In genomic region chr12:119780786-119781434, GRCh38 we compare ENCODE assay signal across 8 cellular contexts.
DNase-seq lines count a peak whose midpoint lies in the region; ATAC-seq and TF ChIP-seq lines count a peak whose summit lies in the region.

No MANE protein-coding gene starts in this region.

- peaks cover 45% of the 10 kb centered on the region for H3K36me3 Mint-ChIP-seq in activated CD4-positive, alpha-beta T cell treated with anti-CD3 and anti-CD28 coated beads, Interleukin-2, amount 10 ng/mL, durations not matched to agents 24 days and 14 days (ENCODE audit: low read depth)
- peaks cover 82% of the 10 kb centered on the region for H3K36me3 Mint-ChIP-seq in nephron progenitor cell (ENCODE audit: low read depth)
- H3K36me3 Mint-ChIP-seq in T-helper 17 cell (ENCODE audit: low read depth), result no peaks in the 10 kb centered on the region

- no peak for DNase-seq in activated CD4-positive, alpha-beta T cell treated with anti-CD3 and anti-CD28 coated beads, Interleukin-2, amount 10 ng/mL, durations not matched to agents 24 days and 14 days
- no peak for DNase-seq in activated CD4-positive, alpha-beta T cell treated with anti-CD3 and anti-CD28 coated beads for 48 hours
- peak; percentile 14 for DNase-seq in NCI-H2196 treated with DMSO at 0.1 percent for 48 hours (lab: John Stamatoyannopoulos, UW; ENCODE audit: unreplicated experiment)
- peak; percentile 30 for DNase-seq in nephron progenitor cell
- no peak for DNase-seq in T-helper 17 cell

- peak overlapping the region; percentile 28 for H3K27ac Mint-ChIP-seq in activated CD4-positive, alpha-beta T cell treated with anti-CD3 and anti-CD28 coated beads, Interleukin-2, amount 10 ng/mL, durations not matched to agents 24 days and 14 days
- H3K27ac Mint-ChIP-seq in nephron progenitor cell (no peak overlapping the region), T-helper 17 cell (no peak overlapping the region)

- H3K9ac ChIP-seq in endocrine pancreas (ENCODE audit: control insufficient read depth, insufficient read depth, low read length), result no peak overlapping the region

- peak overlapping the region; percentile 14 for H3K4me3 ChIP-seq in endocrine pancreas (ENCODE audit: control insufficient read depth, insufficient read depth, low read length)

- no peaks in the 10 kb centered on the region for H3K4me1 ChIP-seq in endocrine pancreas (ENCODE audit: control insufficient read depth, insufficient read depth, low read length)

- peak; percentile 72 for TF ChIP-seq CTCF in nephron progenitor cell (IDR thresholded peaks at IDR 0.05)

- intact Hi-C loops in activated CD4-positive, alpha-beta T cell treated with anti-CD3 and anti-CD28 coated beads, Interleukin-2, amount 10 ng/mL, durations not matched to agents 24 days and 14 days (cut with micrococcal nuclease), result no loop called here

- ATAC-seq in GM21619 (IDR thresholded peaks at IDR 0.05; ENCODE audit: unreplicated experiment), result no peak
- ATAC-seq in HG03571 (IDR thresholded peaks at IDR 0.05; ENCODE audit: unreplicated experiment), result no peak
- no peak for ATAC-seq in T-helper 17 cell

- H3K4me3 Mint-ChIP-seq in activated CD4-positive, alpha-beta T cell treated with anti-CD3 and anti-CD28 coated beads, Interleukin-2, amount 10 ng/mL, durations not matched to agents 24 days and 14 days, result no peak overlapping the region
- no peak overlapping the region for H3K4me3 Mint-ChIP-seq in nephron progenitor cell
- H3K4me3 Mint-ChIP-seq in T-helper 17 cell, result no peak overlapping the region

- no peaks in the 10 kb centered on the region for H3K27me3 ChIP-seq in endocrine pancreas (ENCODE audit: control insufficient read depth, insufficient read depth, low read length)

- peaks cover 5% of the 10 kb centered on the region for H3K4me1 Mint-ChIP-seq in activated CD4-positive, alpha-beta T cell treated with anti-CD3 and anti-CD28 coated beads, Interleukin-2, amount 10 ng/mL, durations not matched to agents 24 days and 14 days
- H3K4me1 Mint-ChIP-seq in nephron progenitor cell (peaks cover 4% of the 10 kb centered on the region), T-helper 17 cell (peaks cover 7% of the 10 kb centered on the region)

- H3K36me3 ChIP-seq in endocrine pancreas (ENCODE audit: control insufficient read depth, insufficient read depth, low read length), result no peaks in the 10 kb centered on the region

- H3K9me3 ChIP-seq in endocrine pancreas (ENCODE audit: control insufficient read depth, low read length) (no peaks in the 10 kb centered on the region), T-helper 17 cell (ENCODE audit: control insufficient read depth, low read length, poor library complexity, severe bottlenecking) (no peaks in the 10 kb centered on the region)

- H3K27me3 Mint-ChIP-seq in activated CD4-positive, alpha-beta T cell treated with anti-CD3 and anti-CD28 coated beads, Interleukin-2, amount 10 ng/mL, durations not matched to agents 24 days and 14 days, result no peaks in the 10 kb centered on the region
- H3K27me3 Mint-ChIP-seq in nephron progenitor cell (ENCODE audit: low read depth, poor library complexity), result peaks cover 3% of the 10 kb centered on the region
- no peaks in the 10 kb centered on the region for H3K27me3 Mint-ChIP-seq in T-helper 17 cell

- H3K9me3 Mint-ChIP-seq in activated CD4-positive, alpha-beta T cell treated with anti-CD3 and anti-CD28 coated beads, Interleukin-2, amount 10 ng/mL, durations not matched to agents 24 days and 14 days, result no peaks in the 10 kb centered on the region
- H3K9me3 Mint-ChIP-seq in nephron progenitor cell, result peaks cover 9% of the 10 kb centered on the region

Comparison
In these comparisons a context has a peak if more than half of its experiments do, and no peak if none do; other contexts are left out.
1. DNase-seq: peak in NCI-H2196 treated with DMSO at 0.1 percent for 48 hours (single experiment) and nephron progenitor cell (single experiment); none in activated CD4-positive, alpha-beta T cell treated with anti-CD3 and anti-CD28 coated beads, Interleukin-2, amount 10 ng/mL, durations not matched to agents 24 days and 14 days (single experiment), activated CD4-positive, alpha-beta T cell treated with anti-CD3 and anti-CD28 coated beads for 48 hours (single experiment) and T-helper 17 cell (0 of 3).